Comparison of ENCODE assay signal across 15 cellular contexts in genomic region chr13:47672982-47673670, GRCh38.
DNase-seq lines count a peak whose midpoint lies in the region; ATAC-seq, FAIRE-seq and TF ChIP-seq lines count a peak whose summit lies in the region.
"Had no signal": no experiment of that assay in that cellular context is flagged by ENCODE, and none has a peak within 500 bp of the region (broad histone marks: within the 10 kb centered on the region; RNA-seq: fewer than 3 reads in every experiment).

No MANE protein-coding gene starts in this region.

- H3K4me3 ChIP-seq in psoas muscle: no peak overlapping the region
- H3K4me3 ChIP-seq: esophagus squamous epithelium, GM12878 had no signal

- TF ChIP-seq CTCF in psoas muscle (IDR thresholded peaks at IDR 0.05): no peak

- 23 to 58% (median 26%) methylated on average over 4 of the region's 4 CpGs for WGBS in psoas muscle, 3 donors

- no peaks in the 10 kb centered on the region for H3K36me3 ChIP-seq in psoas muscle (ENCODE audit: insufficient read depth in 1 of 2, low read depth in 1 of 2)
- H3K36me3 ChIP-seq: esophagus squamous epithelium had no signal

- intact Hi-C loops in psoas muscle (cut with DNase I): loop anchor here in 1 of 2 donors (5.0 kb wide), 1 partner anchor 1079 kb away; no protein-coding TSS in a partner anchor

- peak; percentile 88 to 93 (median 93) for ATAC-seq in psoas muscle
- ATAC-seq: GM12878; stimulated activated naive B cell treated with anti-CD40 and anti-IgM and Interleukin-4, amounts not matched to agents 10 μg/mL and 1 μg/mL and 100 μg/mL, for 72 hours had no signal

- no peaks in the 10 kb centered on the region for H3K27me3 ChIP-seq in psoas muscle (ENCODE audit: insufficient read depth in 3 of 3, low read length in 2 of 3)
- H3K27me3 ChIP-seq: esophagus squamous epithelium had no signal

- peaks cover 14% of the 10 kb centered on the region for H3K4me1 ChIP-seq in psoas muscle
- H3K4me1 ChIP-seq: esophagus squamous epithelium had no signal

- no peak for FAIRE-seq in RCC 7860 (lab: Jason Lieb, UNC)
- FAIRE-seq: GM12878 had no signal

- peak; percentile 95 for DNase-seq in EH (ENCODE audit: low read depth)
- peak; percentile 86 for DNase-seq in SIG-M5 (lab: John Stamatoyannopoulos, UW)
- DNase-seq in fibroblast of the conjunctiva (ENCODE audit: low read depth): peak; percentile 79
- DNase-seq in psoas muscle: no peak
- DNase-seq in activated CD4-positive, alpha-beta T cell treated with anti-CD3 and anti-CD28 coated beads, Interleukin-2, amount 50 U/mL, for 1 hour: no peak
- DNase-seq in LoVo (ENCODE audit: low spot score): no peak
- no peak for DNase-seq in RCC 7860 (ENCODE audit: low spot score)
- DNase-seq in NCI-H82 treated with DMSO at 0.1 percent for 48 hours (lab: John Stamatoyannopoulos, UW; ENCODE audit: unreplicated experiment): no peak
- DNase-seq: CD8-positive, alpha-beta memory T cell; esophagus squamous epithelium; KG1; NCI-H524 treated with DMSO at 0.1 percent for 48 hours; stimulated activated CD4-positive, alpha-beta T cell treated with anti-CD3 and anti-CD28 coated beads, Interleukin-15, amount 100 ng/mL, for 24 hours; stimulated activated naive B cell treated with anti-CD40 and anti-IgM and Interleukin-4, amounts not matched to agents 10 μg/mL and 1 μg/mL and 100 μg/mL, for 72 hours had no signal

- peak overlapping the region; percentile 56 for H3K27ac ChIP-seq in psoas muscle

- H3K9me3 ChIP-seq in psoas muscle: no peaks in the 10 kb centered on the region
- H3K9me3 ChIP-seq: esophagus squamous epithelium had no signal

Comparison
In these comparisons a context has a peak if more than half of its experiments do, and no peak if none do; other contexts are left out.
1. DNase-seq: peak in EH (single experiment), SIG-M5 (single experiment) and fibroblast of the conjunctiva (single experiment); none in psoas muscle (0 of 2), activated CD4-positive, alpha-beta T cell treated with anti-CD3 and anti-CD28 coated beads, Interleukin-2, amount 50 U/mL, for 1 hour (single experiment), LoVo (single experiment), RCC 7860 (single experiment) and NCI-H82 treated with DMSO at 0.1 percent for 48 hours (single experiment).